Comparison of ENCODE assay signal across 15 cellular contexts in the genomic region with DNA sequence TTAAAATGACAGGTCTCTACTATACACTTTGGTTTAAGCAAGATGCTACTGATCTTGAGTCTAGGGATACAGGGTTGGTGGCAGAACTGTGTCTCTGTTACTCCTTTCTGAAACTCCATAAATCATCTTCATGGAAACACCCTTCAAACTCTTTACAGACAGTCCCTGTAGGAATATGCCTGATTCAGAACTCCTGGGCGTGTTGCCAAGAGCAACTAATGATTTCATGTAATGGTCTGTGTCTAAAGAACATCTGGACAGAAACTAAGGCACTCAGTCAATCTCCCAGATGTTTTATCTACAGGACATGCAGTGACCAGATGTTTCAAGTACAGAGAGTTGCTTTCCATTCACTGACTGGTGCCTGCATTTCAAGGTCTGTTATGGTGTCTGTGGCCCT.
DNase-seq lines count a peak whose midpoint lies in the region; ATAC-seq, FAIRE-seq and TF ChIP-seq lines count a peak whose summit lies in the region.
"Had no signal": no experiment of that assay in that cellular context is flagged by ENCODE, and none has a peak within 500 bp of the region (broad histone marks: within the 10 kb centered on the region; RNA-seq: fewer than 3 reads in every experiment).

No MANE protein-coding gene starts in this region.

- POLR2A ChIA-PET in IMR-90 (lab: Charles Lee; ENCODE audit: unreplicated experiment), result no interaction called here

- H3K9ac ChIP-seq in IMR-90 (ENCODE audit: low read depth, low read length), result no peak overlapping the region

- CTCF ChIA-PET in IMR-90 (lab: Yijun Ruan, JAX), result no interaction called here

- no peaks in the 10 kb centered on the region for H3K79me1 ChIP-seq in IMR-90 (ENCODE audit: low read depth in 1 of 2, low read length in 2 of 2)

- no peaks in the 10 kb centered on the region for H4K20me1 ChIP-seq in IMR-90 (ENCODE audit: insufficient read depth, low read length)

- TF ChIP-seq RAD21 in IMR-90 (IDR thresholded peaks at IDR 0.05; ENCODE audit: low read length), result no peak

- in situ Hi-C loops in IMR-90 (cut with MboI; ENCODE audit: low sequenced_read_pairs), result no loop called here

- FAIRE-seq in small intestine (lab: Jason Lieb, UNC), result no peak
- FAIRE-seq: endothelial cell of umbilical vein had no signal

- no peak overlapping the region for H4K5ac ChIP-seq in IMR-90 (ENCODE audit: low read depth, low read length)

- H3K4me1 ChIP-seq in IMR-90 (ENCODE audit: control insufficient read depth, insufficient read depth, low read length), result no peaks in the 10 kb centered on the region
- no peaks in the 10 kb centered on the region for H3K4me1 ChIP-seq in foreskin keratinocyte
- H3K4me1 ChIP-seq in small intestine (ENCODE audit: control insufficient read depth in 2 of 2, insufficient read depth in 1 of 2, low read depth in 1 of 2, low read length in 1 of 2), result no peaks in the 10 kb centered on the region
- peaks cover 4% of the 10 kb centered on the region for H3K4me1 ChIP-seq in vagina

- WGBS in IMR-90 (ENCODE audit: extremely low coverage in 2 of 2, insufficient read length in 1 of 2), 2 experiments, result no CpG with 5 or more reads among the region's 1 CpG
- WGBS in small intestine, 3 donors, result 6 to 29% (median 28%) methylated on average over 1 of the region's 1 CpG

- no peak overlapping the region for H3K23ac ChIP-seq in IMR-90 (ENCODE audit: low read depth, low read length)

- TF ChIP-seq CTCF in IMR-90 (conservative IDR thresholded peaks at IDR 0.05; ENCODE audit: low read depth, low read length) (no peak), foreskin keratinocyte (conservative IDR thresholded peaks at IDR 0.05) (no peak), vagina (IDR thresholded peaks at IDR 0.05) (no peak)

- intact Hi-C loops in IMR-90 (cut with micrococcal nuclease), result no loop called here
- intact Hi-C loops in vagina (cut with DNase I), result no loop called here

- H4K91ac ChIP-seq in IMR-90 (ENCODE audit: insufficient read depth, low read depth, low read length), result no peak overlapping the region

- no peak overlapping the region for H2AFZ ChIP-seq in IMR-90 (replicated peaks; ENCODE audit: low read length, poor library complexity)
- H2AFZ ChIP-seq: PC-9 had no signal

- no peak overlapping the region for H3K14ac ChIP-seq in IMR-90 (replicated peaks; ENCODE audit: low read depth, low read length)

- H3K56ac ChIP-seq in IMR-90 (ENCODE audit: extremely low read depth, insufficient read depth, low read length), result no peak overlapping the region

- H3K27ac ChIP-seq in IMR-90 (ENCODE audit: insufficient read depth, low read length) (no peak overlapping the region), foreskin keratinocyte (no peak overlapping the region), small intestine (ENCODE audit: low read depth in 1 of 2, low read length in 1 of 2) (no peak overlapping the region), vagina (no peak overlapping the region)
- H3K27ac ChIP-seq: cardiac muscle cell, PC-9 had no signal

- TF ChIP-seq POLR2A in IMR-90 (IDR thresholded peaks at IDR 0.05; ENCODE audit: low read depth, low read length), result no peak
- TF ChIP-seq POLR2A in vagina (IDR thresholded peaks at IDR 0.05), result no peak

- H2BK15ac ChIP-seq in IMR-90 (ENCODE audit: low read depth, low read length), result no peak overlapping the region

- no peak overlapping the region for H2AK9ac ChIP-seq in IMR-90 (replicated peaks; ENCODE audit: low read depth, low read length, poor library complexity)

- H2BK20ac ChIP-seq in IMR-90 (ENCODE audit: low read depth, low read length), result no peak overlapping the region

- BruUV-seq in IMR-90 (replicated peaks; lab: Mats Ljungman, UMichigan), result no TSS peak

- no peak overlapping the region for H3K18ac ChIP-seq in IMR-90 (ENCODE audit: low read depth, low read length)

- peaks cover 39% of the 10 kb centered on the region for H3K9me3 ChIP-seq in IMR-90 (ENCODE audit: control insufficient read depth, insufficient read depth, low read length)
- no peaks in the 10 kb centered on the region for H3K9me3 ChIP-seq in small intestine (ENCODE audit: control insufficient read depth, low read depth)
- H3K9me3 ChIP-seq in vagina, result no peaks in the 10 kb centered on the region

- no peak overlapping the region for H3K4me2 ChIP-seq in IMR-90 (ENCODE audit: low read depth, low read length)
- H3K4me2 ChIP-seq: PC-9 had no signal

- H3K9me1 ChIP-seq in IMR-90 (ENCODE audit: insufficient read depth, low read length), result no peaks in the 10 kb centered on the region

- no peak overlapping the region for H2BK5ac ChIP-seq in IMR-90 (ENCODE audit: low read depth, low read length, poor library complexity, severe bottlenecking)

- dilution Hi-C loops in IMR-90 (cut with HindIII; ENCODE audit: low sequenced_read_pairs, unreplicated experiment), result no loop called here

- no peaks in the 10 kb centered on the region for H3K27me3 ChIP-seq in IMR-90 (ENCODE audit: control insufficient read depth, insufficient read depth, low read length)
- H3K27me3 ChIP-seq in foreskin keratinocyte, result no peaks in the 10 kb centered on the region
- H3K27me3 ChIP-seq in small intestine (ENCODE audit: control insufficient read depth in 2 of 2, insufficient read depth in 2 of 2, low read length in 2 of 2), result no peaks in the 10 kb centered on the region
- H3K27me3 ChIP-seq in vagina, result no peaks in the 10 kb centered on the region
- H3K27me3 ChIP-seq: cardiac muscle cell had no signal

- H3K36me3 ChIP-seq in IMR-90 (ENCODE audit: control insufficient read depth, insufficient read depth, low read length) (no peaks in the 10 kb centered on the region), small intestine (ENCODE audit: control insufficient read depth in 2 of 2, insufficient read depth in 2 of 2, low read length in 2 of 2) (no peaks in the 10 kb centered on the region), vagina (no peaks in the 10 kb centered on the region)
- H3K36me3 ChIP-seq: cardiac muscle cell had no signal

- no peak overlapping the region for H4K8ac ChIP-seq in IMR-90 (ENCODE audit: low read depth in 2 of 2, low read length in 2 of 2)

- DNase-seq in IMR-90, result peak; percentile 0
- DNase-seq in RPMI8226, result peak; percentile 96
- DNase-seq in foreskin keratinocyte, result peak; percentile 1 to 12
- DNase-seq in small intestine, result peak; percentile 16
- DNase-seq in vagina (ENCODE audit: extremely low spot score in 2 of 2), result no peak
- no peak for DNase-seq in stimulated activated CD8-positive, alpha-beta memory T cell treated with anti-CD3 and anti-CD28 coated beads, Interleukin-4, amount 100 ng/mL, for 48 hours
- no peak for DNase-seq in SIG-M5 (lab: John Stamatoyannopoulos, UW)
- DNase-seq: activated CD4-positive, alpha-beta memory T cell treated with anti-CD3 and anti-CD28 coated beads, Interleukin-2, amount 10 ng/mL, durations not matched to agents 7 days and 5 days; activated gamma-delta T cell; CD8-positive, alpha-beta memory T cell; NCI-H2029 treated with DMSO at 0.1 percent for 48 hours; PC-9; T-helper 9 cell had no signal

- H2BK120ac ChIP-seq in IMR-90 (ENCODE audit: low read depth, low read length), result no peak overlapping the region

- H3K4me3 ChIP-seq in IMR-90 (ENCODE audit: insufficient read depth, low read depth, low read length), result no peak overlapping the region
- no peak overlapping the region for H3K4me3 ChIP-seq in small intestine (ENCODE audit: low read depth in 1 of 2, low read length in 2 of 2)
- no peak overlapping the region for H3K4me3 ChIP-seq in vagina
- H3K4me3 ChIP-seq: cardiac muscle cell, PC-9 had no signal

- no peak overlapping the region for H3K4ac ChIP-seq in IMR-90 (ENCODE audit: low read depth, low read length)

- ATAC-seq in IMR-90 (ENCODE audit: low read depth) (no peak), foreskin keratinocyte (no peak)

- no peak overlapping the region for H2AK5ac ChIP-seq in IMR-90 (ENCODE audit: low read depth, low read length)

TF ChIP-seq in IMR-90, 13 proteins besides CTCF, POLR2A, EP300 and RAD21:
- TF ChIP-seq CEBPB (IDR thresholded peaks at IDR 0.05; ENCODE audit: low read depth, low read length) (no peak), BHLHE40 (IDR thresholded peaks at IDR 0.05; ENCODE audit: low read depth, low read length) (no peak), MAFK (IDR thresholded peaks at IDR 0.05; ENCODE audit: low read depth, low read length) (no peak), CHD1 (IDR thresholded peaks at IDR 0.05; ENCODE audit: low read depth, low read length) (no peak), SMC3 (IDR thresholded peaks at IDR 0.05; ENCODE audit: low read depth, low read length) (no peak), MAZ (IDR thresholded peaks at IDR 0.05; ENCODE audit: borderline replicate concordance, low read depth, low read length) (no peak), ELK1 (IDR thresholded peaks at IDR 0.05; ENCODE audit: borderline replicate concordance, low read depth, low read length) (no peak), FOS (IDR thresholded peaks at IDR 0.05; ENCODE audit: low read depth, low read length) (no peak)

Comparison
In these comparisons a context has a peak if more than half of its experiments do, and no peak if none do; other contexts are left out.
1. DNase-seq: peak in IMR-90 (single experiment), RPMI8226 (single experiment), foreskin keratinocyte (2 of 2) and small intestine (single experiment); none in vagina (0 of 2), stimulated activated CD8-positive, alpha-beta memory T cell treated with anti-CD3 and anti-CD28 coated beads, Interleukin-4, amount 100 ng/mL, for 48 hours (single experiment) and SIG-M5 (single experiment).